17 cellular contexts compared by ENCODE assay signal in genomic region chr22:43827926-43828710, GRCh38. TPM values are rescaled to one million over a fixed set of nuclear protein-coding genes. Genes with fewer than 3 reads are reported as not detected.
DNase-seq lines count a peak whose midpoint lies in the region; ATAC-seq and TF ChIP-seq lines count a peak whose summit lies in the region.
"Had no signal": no experiment of that assay in that cellular context is flagged by ENCODE, and none has a peak within 500 bp of the region (broad histone marks: within the 10 kb centered on the region; RNA-seq: fewer than 3 reads in every experiment).

No MANE protein-coding gene starts in this region.

- intact Hi-C loops in cardiac septum (cut with DNase I) (loop anchor here (10.0 kb wide), 1 partner anchor 443 kb away; no protein-coding TSS in a partner anchor), Right ventricle myocardium superior (cut with DNase I) (loop anchor here (10.0 kb wide), 1 partner anchor 443 kb away; no protein-coding TSS in a partner anchor)

- H3K27ac ChIP-seq in angular gyrus (ENCODE audit: low read depth, low read length): peak overlapping the region; percentile 44
- H3K27ac ChIP-seq in hepatocyte: peak overlapping the region; percentile 77
- H3K27ac ChIP-seq in temporal lobe (ENCODE audit: low read depth, low read length): peak overlapping the region; percentile 27
- H3K27ac ChIP-seq in caudate nucleus (ENCODE audit: low read depth, low read length): no peak overlapping the region
- H3K27ac ChIP-seq: left lung, prostate gland had no signal

- no peaks in the 10 kb centered on the region for H3K36me3 ChIP-seq in hepatocyte (replicated peaks; ENCODE audit: insufficient read depth, low read depth)
- H3K36me3 ChIP-seq: left lung, prostate gland had no signal

- no peak for TF ChIP-seq CTCF in hepatocyte (IDR thresholded peaks at IDR 0.05; ENCODE audit: poor library complexity)

- DNase-seq in cardiac septum (ENCODE audit: low spot score) (peak; percentile 53), Right ventricle myocardium superior (no peak), hepatocyte (ENCODE audit: low spot score) (no peak), caudate nucleus (lab: John Stamatoyannopoulos, UW) (no peak), activated gamma-delta T cell treated with Interleukin-2 at 50 U/mL for 16 hours (no peak)
- no peak for DNase-seq in central memory CD4-positive, alpha-beta T cell
- DNase-seq: activated naive CD4-positive, alpha-beta T cell treated with anti-CD3 and anti-CD28 coated beads for 36 hours; Calu3; effector memory CD8-positive, alpha-beta T cell; NCI-H146; NCI-H345; stimulated activated CD4-positive, alpha-beta T cell treated with anti-CD3 and anti-CD28 coated beads, Interleukin-15, amount 100 ng/mL, for 24 hours had no signal

- H3K27me3 ChIP-seq in hepatocyte: no peaks in the 10 kb centered on the region

- H3K9me2 ChIP-seq in hepatocyte (replicated peaks; ENCODE audit: insufficient read depth): no peaks in the 10 kb centered on the region

- H2AFZ ChIP-seq in hepatocyte: no peak overlapping the region

- peaks cover 8% of the 10 kb centered on the region for H3K4me1 ChIP-seq in hepatocyte (ENCODE audit: insufficient read depth)
- H3K4me1 ChIP-seq: prostate gland had no signal

- no peaks in the 10 kb centered on the region for H3K79me2 ChIP-seq in hepatocyte

- WGBS in hepatocyte (ENCODE audit: low lambda C conversion rate, missing lambda C conversion rate): 91% methylated on average over 16 of the region's 16 CpGs

- H4K20me1 ChIP-seq in hepatocyte (ENCODE audit: insufficient read depth, poor library complexity, severe bottlenecking): no peaks in the 10 kb centered on the region

- no peak overlapping the region for H3K4me3 ChIP-seq in hepatocyte
- H3K4me3 ChIP-seq: left lung, prostate gland had no signal

- no peaks in the 10 kb centered on the region for H3K9me3 ChIP-seq in hepatocyte (ENCODE audit: low read depth)
- H3K9me3 ChIP-seq: left lung, prostate gland had no signal

- no peak for ATAC-seq in Right ventricle myocardium superior (ENCODE audit: poor library complexity)
- ATAC-seq: effector memory CD8-positive, alpha-beta T cell; left lung had no signal

- H3K4me2 ChIP-seq in hepatocyte: no peak overlapping the region

RNA-seq across cellular contexts. Expression of gene EFCAB6, which starts 16.0 kb away (rescaled TPM):
- total RNA-seq in cardiac septum (1.3 TPM), Right ventricle myocardium superior (1.7 TPM), hepatocyte (1.0 and 2.1 TPM in 2 replicates), temporal lobe (7.6 TPM)
- 0.59 and 2.7 TPM in 2 replicates for polyA plus RNA-seq in hepatocyte

RNA-seq across cellular contexts. Expression of gene SULT4A1, which starts 34.2 kb away (rescaled TPM):
- total RNA-seq in cardiac septum (0.13 TPM), Right ventricle myocardium superior (0.51 TPM), hepatocyte (0.60 and 1.1 TPM in 2 replicates), temporal lobe (35.2 TPM)
- polyA plus RNA-seq in hepatocyte: 1.7 and 2.8 TPM in 2 replicates
- total RNA-seq: activated naive CD4-positive, alpha-beta T cell treated with anti-CD3 and anti-CD28 coated beads for 36 hours; left lung; myocyte had no signal

Comparison
In these comparisons a context has a peak if more than half of its experiments do, and no peak if none do; other contexts are left out.
1. RNA of gene SULT4A1, which starts 34.2 kb away (total RNA-seq): 35.2 TPM in temporal lobe (single experiment); 0.60 to 1.1 TPM in hepatocyte, 0.51 TPM in Right ventricle myocardium superior (single experiment) and 0.13 TPM in cardiac septum (single experiment); every median in the first group is over 10 times any median in the second.